ENCODE assay signal across 14 cellular contexts in the genomic region with DNA sequence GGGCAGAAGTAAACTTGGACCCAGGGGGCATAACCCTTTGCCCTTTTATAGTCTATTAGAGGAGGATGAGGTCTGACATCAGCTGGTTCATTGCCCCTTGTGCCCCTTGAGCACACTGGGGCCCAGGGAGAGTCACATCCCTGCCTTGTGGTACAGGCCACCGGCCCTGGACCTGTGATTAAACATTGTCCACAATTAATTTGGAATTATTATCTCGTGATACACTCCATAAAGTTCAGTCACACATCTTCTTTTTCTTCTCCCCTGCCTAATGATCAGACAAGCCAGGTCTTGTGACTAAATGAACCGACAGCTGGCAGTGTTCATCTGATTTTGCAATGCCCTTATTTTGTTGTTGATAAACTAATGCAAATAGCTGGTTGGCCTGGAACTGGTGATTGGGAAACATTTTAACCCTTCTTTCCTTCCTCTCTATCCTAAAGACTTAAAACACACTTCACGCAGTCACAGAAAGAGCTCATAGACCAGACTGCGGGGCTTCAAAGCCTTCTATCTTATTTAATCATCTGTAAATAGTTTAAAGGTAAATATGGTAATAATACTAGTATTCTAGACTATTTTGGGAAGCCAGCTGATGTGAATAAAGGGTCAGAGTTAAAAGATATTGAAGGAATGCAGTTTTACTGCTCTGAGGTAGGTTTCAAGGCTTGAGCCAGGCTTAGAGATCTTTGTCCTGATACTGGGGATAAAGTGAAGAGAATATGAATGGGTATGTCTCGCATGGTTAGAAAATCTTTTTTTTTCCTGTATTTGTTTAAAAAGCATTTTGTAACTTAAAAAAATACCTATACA. TPM values are rescaled to one million over a fixed set of nuclear protein-coding genes. Genes with fewer than 3 reads are reported as not detected.
DNase-seq lines count a peak whose midpoint lies in the region; TF ChIP-seq lines count a peak whose summit lies in the region.
"Had no signal": no experiment of that assay in that cellular context is flagged by ENCODE, and none has a peak within 500 bp of the region (broad histone marks: within the 10 kb centered on the region; RNA-seq: fewer than 3 reads in every experiment).

No MANE protein-coding gene starts in this region.

- no TSS peak for BruUV-seq in mammary epithelial cell (replicated peaks; lab: Mats Ljungman, UMichigan)

- H3K27ac ChIP-seq in HL-60 (replicated peaks) (no peak overlapping the region; the same call in 1 of the 2 replicates), mammary epithelial cell (ENCODE audit: insufficient read depth, low read depth, low read length) (no peak overlapping the region), suprapubic skin (peak overlapping the region; percentile 94)
- H3K27ac ChIP-seq: SJCRH30 had no signal

- H3K36me3 ChIP-seq in mammary epithelial cell (ENCODE audit: insufficient read depth, low read length): no peaks in the 10 kb centered on the region
- H3K36me3 ChIP-seq in suprapubic skin: peaks cover 51% of the 10 kb centered on the region
- H3K36me3 ChIP-seq: SJCRH30 had no signal

- H3K4me2 ChIP-seq in mammary epithelial cell (ENCODE audit: insufficient read depth, low read depth, low read length): no peak overlapping the region
- H3K4me2 ChIP-seq: GM23338 had no signal

- H3K4me1 ChIP-seq in mammary epithelial cell (ENCODE audit: insufficient read depth, low read length) (peaks cover 8% of the 10 kb centered on the region), suprapubic skin (peaks cover 47% of the 10 kb centered on the region)
- H3K4me1 ChIP-seq: SJCRH30 had no signal

- WGBS in mammary epithelial cell (ENCODE audit: low coverage, missing lambda C conversion rate): 37% methylated on average over 6 of the region's 6 CpGs
- 40% methylated on average over 6 of the region's 6 CpGs for WGBS in suprapubic skin

- no peaks in the 10 kb centered on the region for H3K4me1 Mint-ChIP-seq in immature natural killer cell
- H3K4me1 Mint-ChIP-seq: activated naive CD8-positive, alpha-beta T cell treated with anti-CD3 and anti-CD28 coated beads, Interleukin-2, amount 10 ng/mL, durations not matched to agents 7 days and 5 days; GM23338 had no signal

- no peaks in the 10 kb centered on the region for H3K36me3 Mint-ChIP-seq in immature natural killer cell

- H3K9me3 ChIP-seq in mammary epithelial cell (replicated peaks; ENCODE audit: insufficient read depth, low read length): no peaks in the 10 kb centered on the region
- no peaks in the 10 kb centered on the region for H3K9me3 ChIP-seq in suprapubic skin
- H3K9me3 ChIP-seq: SJCRH30 had no signal

- no peaks in the 10 kb centered on the region for H4K20me1 ChIP-seq in mammary epithelial cell (ENCODE audit: insufficient read depth, low read length)

- CTCF ChIA-PET in mammary epithelial cell (lab: Charles Lee; ENCODE audit: low non-redundant PET): no interaction called here

- no peak overlapping the region for H2AFZ ChIP-seq in mammary epithelial cell (ENCODE audit: low read depth, low read length)
- H2AFZ ChIP-seq: GM23338 had no signal

- no peak overlapping the region for H3K27ac Mint-ChIP-seq in immature natural killer cell
- H3K27ac Mint-ChIP-seq: activated naive CD8-positive, alpha-beta T cell treated with anti-CD3 and anti-CD28 coated beads, Interleukin-2, amount 10 ng/mL, durations not matched to agents 7 days and 5 days; GM23338 had no signal

- no peak for TF ChIP-seq POLR2A in suprapubic skin (IDR thresholded peaks at IDR 0.05)

- intact Hi-C loops in mammary epithelial cell (cut with micrococcal nuclease): no loop called here

- H3K4me3 ChIP-seq in HL-60 (replicated peaks; ENCODE audit: insufficient read depth, low read length): no peak overlapping the region
- no peak overlapping the region for H3K4me3 ChIP-seq in mammary epithelial cell (replicated peaks in 1 of 3; ENCODE audit: insufficient read depth in 1 of 3, low read depth in 2 of 3, low read length in 3 of 3)
- peak overlapping the region; percentile 14 for H3K4me3 ChIP-seq in suprapubic skin
- H3K4me3 ChIP-seq: GM23338, SJCRH30 had no signal

- dilution Hi-C loops in mammary epithelial cell (cut with HindIII; ENCODE audit: low sequenced_read_pairs): no loop called here

- H3K9ac ChIP-seq in mammary epithelial cell (ENCODE audit: insufficient read depth, low read length): no peak overlapping the region

- in situ Hi-C loops in mammary epithelial cell (cut with MboI; ENCODE audit: low sequenced_read_pairs in 2 of 2): loop anchor here in 1 of 2 donors (5.0 kb wide), 1 partner anchor 134 kb away; no protein-coding TSS in a partner anchor

- H3K4me3 Mint-ChIP-seq in immature natural killer cell: no peak overlapping the region
- H3K4me3 Mint-ChIP-seq: activated naive CD8-positive, alpha-beta T cell treated with anti-CD3 and anti-CD28 coated beads, Interleukin-2, amount 10 ng/mL, durations not matched to agents 7 days and 5 days; GM23338 had no signal

- no peak for TF ChIP-seq EP300 in suprapubic skin (IDR thresholded peaks at IDR 0.05)

- DNase-seq in HL-60 (ENCODE audit: low read depth in 1 of 2, low spot score in 1 of 2) (peak; percentile 39 to 44), mammary epithelial cell (peak; percentile 57), iris pigment epithelial cell (ENCODE audit: low read depth) (peak; percentile 91), suprapubic skin (ENCODE audit: low spot score in 2 of 2) (no peak), NCI-H187 treated with DMSO at 0.1 percent for 48 hours (lab: John Stamatoyannopoulos, UW) (no peak), T-helper 2 cell (no peak), immature natural killer cell (no peak), DMS53 (lab: John Stamatoyannopoulos, UW) (no peak)
- DNase-seq: activated CD4-positive, alpha-beta T cell treated with anti-CD3 and anti-CD28 coated beads, Interleukin-2, amount 50 U/mL, for 1 hour; activated naive CD8-positive, alpha-beta T cell treated with anti-CD3 and anti-CD28 coated beads, Interleukin-2, amount 10 ng/mL, durations not matched to agents 7 days and 5 days; NCI-H2029 treated with DMSO at 0.1 percent for 48 hours; SJCRH30; stimulated activated CD4-positive, alpha-beta T cell treated with anti-CD3 and anti-CD28 coated beads, Interleukin-2, amount 100 ng/mL, for 48 hours had no signal

- TF ChIP-seq CTCF in HL-60 (IDR thresholded peaks at IDR 0.05; ENCODE audit: insufficient read depth, low read length) (no peak), mammary epithelial cell (conservative IDR thresholded peaks at IDR 0.05 in 1 of 2, IDR thresholded peaks at IDR 0.05 in 1 of 2; ENCODE audit: extremely low read depth in 1 of 2, insufficient read depth in 1 of 2, low read depth in 1 of 2, low read length in 2 of 2) (peak in 1 of 2 donors; percentile 10), suprapubic skin (IDR thresholded peaks at IDR 0.05) (no peak)

- H3K27me3 ChIP-seq in HL-60 (ENCODE audit: insufficient read depth, poor library complexity, severe bottlenecking) (no peaks in the 10 kb centered on the region), mammary epithelial cell (ENCODE audit: insufficient read depth, low read length) (no peaks in the 10 kb centered on the region), suprapubic skin (no peaks in the 10 kb centered on the region)
- H3K27me3 ChIP-seq: SJCRH30 had no signal

- peaks cover 0 to 6% (median 0%) of the 10 kb centered on the region in 3 donors for H3K27me3 Mint-ChIP-seq in immature natural killer cell (ENCODE audit: low read depth in 3 of 3)
- H3K27me3 Mint-ChIP-seq: activated naive CD8-positive, alpha-beta T cell treated with anti-CD3 and anti-CD28 coated beads, Interleukin-2, amount 10 ng/mL, durations not matched to agents 7 days and 5 days had no signal

- peaks cover 9% of the 10 kb centered on the region for H3K79me2 ChIP-seq in mammary epithelial cell (ENCODE audit: insufficient read depth, low read length)

- H3K9me3 Mint-ChIP-seq in immature natural killer cell: peaks cover 0 to 3% (median 0%) of the 10 kb centered on the region in 6 donors

RNA-seq across cellular contexts. Expression of a gene that starts 13.4 kb away (rescaled TPM):
- 1 to 10 TPM; 7.7 to 8.7 TPM for total RNA-seq in mammary epithelial cell
- 6.9 TPM for polyA plus RNA-seq in mammary epithelial cell
- 6.4 TPM for polyA minus RNA-seq in mammary epithelial cell
- total RNA-seq in suprapubic skin: 10 to 100 TPM; 52.1 to 90.0 (median 58.8) TPM
- polyA plus RNA-seq in immature natural killer cell: 1 to 10 TPM in 1 of 3 donors, under 1 TPM in 1, not detected in 1; 0.96 to 4.0 TPM
- polyA plus RNA-seq: GM23338 had no signal

RNA-seq across cellular contexts. Expression of a gene that starts 30.9 kb away (rescaled TPM):
- total RNA-seq in mammary epithelial cell (1 to 10 TPM in 1 of 2 donors, under 1 TPM in 1; 0.82 to 4.7 TPM), suprapubic skin (10 to 100 TPM in 3 of 4 donors, 1 to 10 TPM in 1; 7.0 to 15.9 (median 12.0) TPM)
- polyA plus RNA-seq in mammary epithelial cell (1.1 TPM), immature natural killer cell (not detected)
- 3.7 TPM for polyA minus RNA-seq in mammary epithelial cell
- total RNA-seq: activated naive CD8-positive, alpha-beta T cell treated with anti-CD3 and anti-CD28 coated beads, Interleukin-2, amount 10 ng/mL, durations not matched to agents 7 days and 5 days; GM23338; SJCRH30 had no signal
- polyA plus RNA-seq: GM23338 had no signal

Comparison
In these comparisons a context has a peak if more than half of its experiments do, and no peak if none do; other contexts are left out.
1. DNase-seq: peak in HL-60 (2 of 2), mammary epithelial cell (single experiment) and iris pigment epithelial cell (single experiment); none in suprapubic skin (0 of 2), NCI-H187 treated with DMSO at 0.1 percent for 48 hours (single experiment), T-helper 2 cell (0 of 5), immature natural killer cell (0 of 3) and DMS53 (single experiment).
2. RNA of a gene that starts 13.4 kb away (total RNA-seq): 52.1 to 90.0 TPM in suprapubic skin; 7.7 to 8.7 TPM in mammary epithelial cell; every median in the first group is over 4 times any median in the second.